ENCODE assay signal across 21 cellular contexts in the genomic region with DNA sequence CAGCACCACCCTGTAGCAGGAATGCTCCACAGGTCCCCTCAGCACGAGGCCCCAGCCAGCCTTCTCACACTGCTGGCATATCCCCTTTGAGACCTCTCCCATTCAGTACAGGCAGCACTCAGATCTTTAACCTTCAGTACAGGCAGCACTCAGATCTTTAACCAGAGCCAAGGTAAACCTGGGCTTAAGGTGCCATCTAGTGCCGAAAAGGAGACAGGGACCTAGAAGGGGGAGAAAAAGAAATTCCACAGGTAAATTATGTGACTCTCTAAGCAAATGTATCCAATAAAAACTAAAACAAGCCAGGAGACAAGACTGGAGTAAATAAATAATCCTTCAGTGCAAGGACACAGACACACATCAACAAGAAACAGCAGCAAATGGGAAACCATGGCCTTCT.
A peak's percentile ranks its signal among the peaks of the same experiment; 100 is the strongest.
DNase-seq lines count a peak whose midpoint lies in the region; TF ChIP-seq lines count a peak whose summit lies in the region.
"Had no signal": no experiment of that assay in that cellular context is flagged by ENCODE, and none has a peak within 500 bp of the region (broad histone marks: within the 10 kb centered on the region; RNA-seq: fewer than 3 reads in every experiment).

No MANE protein-coding gene starts in this region.

- DNase-seq in NCI-H524 (lab: John Stamatoyannopoulos, UW) (peak; percentile 6 to 38), NCI-H524 treated with DMSO at 0.1 percent for 48 hours (lab: John Stamatoyannopoulos, UW) (no peak), NCI-H1694 treated with DMSO at 0.1 percent for 48 hours (lab: John Stamatoyannopoulos, UW) (peak; percentile 6), SK-MEL-5 (ENCODE audit: low read depth, low spot score) (peak; percentile 23), neural progenitor cell (ENCODE audit: low spot score) (peak; percentile 66), cerebellar cortex (ENCODE audit: low spot score) (no peak)
- DNase-seq in activated CD8-positive, alpha-beta memory T cell treated with anti-CD3 and anti-CD28 coated beads, Interleukin-2, amount 50 U/mL, for 4 hours: no peak
- no peak for DNase-seq in activated T-cell treated with anti-CD3 and anti-CD28 coated beads, Interleukin-2, amount 50 U/mL, for 48 hours
- DNase-seq: ACHN; activated effector memory CD4-positive, alpha-beta T cell treated with Interleukin-2 at 50 U/mL for 16 hours; CD8-positive, alpha-beta T cell; cerebellar nuclear complex; foreskin keratinocyte; GDM1; lower lobe of right lung; naive thymus-derived CD4-positive, alpha-beta T cell; NCI-H187 had no signal

- no peak overlapping the region for H3K27ac ChIP-seq in neural progenitor cell
- H3K27ac ChIP-seq: foreskin keratinocyte, lower lobe of right lung, SK-N-MC, vagina had no signal

- H3K79me2 ChIP-seq in neural progenitor cell (ENCODE audit: low read depth): no peaks in the 10 kb centered on the region

- H3K9me3 ChIP-seq in neural progenitor cell (ENCODE audit: low read depth): peaks cover 23% of the 10 kb centered on the region
- H3K9me3 ChIP-seq: HAP-1, vagina had no signal

- H3K4me2 ChIP-seq in neural progenitor cell: no peak overlapping the region

- no peak overlapping the region for H3K4me3 ChIP-seq in neural progenitor cell
- H3K4me3 ChIP-seq: HAP-1, lower lobe of right lung, SK-N-MC, vagina had no signal

- in situ Hi-C loops in SK-MEL-5 (cut with HindIII; ENCODE audit: low pct_unique_long_range_greater_than_20kb, low sequenced_read_pairs): no loop called here

- no peak overlapping the region for H3K4me3 Mint-ChIP-seq in neural progenitor cell
- H3K4me3 Mint-ChIP-seq: CD8-positive, alpha-beta T cell; IgD-negative memory B cell; naive thymus-derived CD4-positive, alpha-beta T cell had no signal

- peaks cover 24% of the 10 kb centered on the region for H3K9me3 Mint-ChIP-seq in neural progenitor cell

- H2AFZ ChIP-seq in neural progenitor cell (replicated peaks): no peak overlapping the region

- H3K27me3 Mint-ChIP-seq in neural progenitor cell (ENCODE audit: insufficient read depth, low read depth): peaks cover 2% of the 10 kb centered on the region
- H3K27me3 Mint-ChIP-seq: IgD-negative memory B cell had no signal

- no peak overlapping the region for H3K27ac Mint-ChIP-seq in neural progenitor cell
- H3K27ac Mint-ChIP-seq: CD8-positive, alpha-beta T cell; IgD-negative memory B cell; naive thymus-derived CD4-positive, alpha-beta T cell had no signal

- peak; percentile 68 for TF ChIP-seq CTCF in neural progenitor cell (IDR thresholded peaks at IDR 0.05)

- H3K4me1 ChIP-seq in neural progenitor cell: no peaks in the 10 kb centered on the region
- H3K4me1 ChIP-seq: foreskin keratinocyte, HAP-1, lower lobe of right lung, vagina had no signal

- peaks cover 5% of the 10 kb centered on the region for H3K36me3 ChIP-seq in neural progenitor cell
- H3K36me3 ChIP-seq: HAP-1, lower lobe of right lung, vagina had no signal

- no peaks in the 10 kb centered on the region for H4K20me1 ChIP-seq in neural progenitor cell (ENCODE audit: low read depth)

- no peak overlapping the region for H3K9ac ChIP-seq in neural progenitor cell

- H3K27me3 ChIP-seq in neural progenitor cell: no peaks in the 10 kb centered on the region
- H3K27me3 ChIP-seq: foreskin keratinocyte, vagina had no signal

- H3F3A ChIP-seq in neural progenitor cell (ENCODE audit: low read depth): no peaks in the 10 kb centered on the region

- no peaks in the 10 kb centered on the region for H3K4me1 Mint-ChIP-seq in neural progenitor cell
- H3K4me1 Mint-ChIP-seq: IgD-negative memory B cell; naive thymus-derived CD4-positive, alpha-beta T cell had no signal

- H3K36me3 Mint-ChIP-seq in neural progenitor cell: no peaks in the 10 kb centered on the region
- H3K36me3 Mint-ChIP-seq: CD8-positive, alpha-beta T cell had no signal

Comparison
In these comparisons a context has a peak if more than half of its experiments do, and no peak if none do; other contexts are left out.
1. DNase-seq: peak in NCI-H524 (2 of 2), NCI-H1694 treated with DMSO at 0.1 percent for 48 hours (single experiment), SK-MEL-5 (single experiment) and neural progenitor cell (single experiment); none in NCI-H524 treated with DMSO at 0.1 percent for 48 hours (single experiment), activated CD8-positive, alpha-beta memory T cell treated with anti-CD3 and anti-CD28 coated beads, Interleukin-2, amount 50 U/mL, for 4 hours (single experiment), cerebellar cortex (single experiment) and activated T-cell treated with anti-CD3 and anti-CD28 coated beads, Interleukin-2, amount 50 U/mL, for 48 hours (0 of 2).